6 cellular contexts compared by ENCODE assay signal in genomic region chr13:98641075-98641474, GRCh38.
"Had no signal": no experiment of that assay in that cellular context is flagged by ENCODE, and none has a peak within 500 bp of the region (broad histone marks: within the 10 kb centered on the region; RNA-seq: fewer than 3 reads in every experiment).

No MANE protein-coding gene starts in this region.

- H3K27ac Mint-ChIP-seq: HFFc6 had no signal

- H2AFZ ChIP-seq: GM23248 had no signal

- H3K36me3 ChIP-seq: HAP-1 had no signal

- H3K4me1 ChIP-seq: HAP-1 had no signal

- H3K9ac ChIP-seq: GM23248 had no signal

- H3K9me3 Mint-ChIP-seq: HFFc6 had no signal

- DNase-seq: GM23248, H7, HFFc6, IMR-90 had no signal

- H3K4me3 Mint-ChIP-seq: HFFc6 had no signal

- H3K9me3 ChIP-seq: HAP-1 had no signal

- H3K27ac ChIP-seq: GM23248 had no signal

- H3K4me3 ChIP-seq: GM23248, HAP-1, K562 had no signal
